Comparison of ENCODE assay signal across 14 cellular contexts in genomic region chr19:6479836-6480398, GRCh38. TPM values are rescaled to one million over a fixed set of nuclear protein-coding genes. Genes with fewer than 3 reads are reported as not detected.
DNase-seq lines count a peak whose midpoint lies in the region; ATAC-seq, FAIRE-seq and TF ChIP-seq lines count a peak whose summit lies in the region.
"Had no signal": no experiment of that assay in that cellular context is flagged by ENCODE, and none has a peak within 500 bp of the region (broad histone marks: within the 10 kb centered on the region; RNA-seq: fewer than 3 reads in every experiment).

No MANE protein-coding gene starts in this region.

- H3K36me3 ChIP-seq in DND-41 (ENCODE audit: insufficient read depth, low read length) = peaks cover 34% of the 10 kb centered on the region
- peaks cover 31% of the 10 kb centered on the region for H3K36me3 ChIP-seq in OCI-LY1 (ENCODE audit: insufficient read depth, low read length)
- H3K36me3 ChIP-seq in H1 (ENCODE audit: control insufficient read depth in 2 of 4, insufficient read depth in 4 of 4, low read length in 3 of 4) = no peaks in the 10 kb centered on the region
- H3K36me3 ChIP-seq in mammary epithelial cell (ENCODE audit: insufficient read depth, low read length) = no peaks in the 10 kb centered on the region
- H3K36me3 ChIP-seq: gastrocnemius medialis, thoracic aorta had no signal

- H2BK12ac ChIP-seq in H1 (ENCODE audit: low read depth, low read length) = peak overlapping the region; percentile 87; the same call in 1 of the 2 replicates

- H3K9me3 Mint-ChIP-seq in WTC11 = no peaks in the 10 kb centered on the region
- H3K9me3 Mint-ChIP-seq: mesothelial cell of epicardium had no signal

- peak overlapping the region; percentile 92 for H2BK15ac ChIP-seq in H1 (ENCODE audit: low read length)

- no peak overlapping the region for H4K91ac ChIP-seq in H1 (replicated peaks; ENCODE audit: insufficient read length, low read length)

- no peak overlapping the region for H3K23ac ChIP-seq in H1 (ENCODE audit: insufficient read length)

- TF ChIP-seq POLR2A in H1 (IDR thresholded peaks at IDR 0.05; ENCODE audit: control extremely low read depth in 1 of 2, low read depth in 2 of 2, low read length in 2 of 2) = no peak

- H3K9ac ChIP-seq in DND-41 (ENCODE audit: low read depth, low read length) (no peak overlapping the region), OCI-LY1 (ENCODE audit: low read length) (no peak overlapping the region), H1 (replicated peaks in 1 of 4; ENCODE audit: extremely low read depth in 1 of 4, low read depth in 3 of 4, low read length in 3 of 4) (no peak overlapping the region), mammary epithelial cell (ENCODE audit: insufficient read depth, low read length) (no peak overlapping the region)
- H3K9ac ChIP-seq: parathyroid adenoma had no signal

- H3K4me1 ChIP-seq in DND-41 (ENCODE audit: insufficient read depth, low read length) (peaks cover 28% of the 10 kb centered on the region), OCI-LY1 (ENCODE audit: insufficient read depth, low read length, severe bottlenecking) (peaks cover 26% of the 10 kb centered on the region), H1 (replicated peaks in 1 of 4; ENCODE audit: control insufficient read depth in 3 of 4, insufficient read depth in 4 of 4, low read length in 3 of 4) (peaks cover 0 to 12% (median 9%) of the 10 kb centered on the region in 4 experiments; a peak in 5 of 7 replicates), mammary epithelial cell (ENCODE audit: insufficient read depth, low read length) (peaks cover 15% of the 10 kb centered on the region)
- H3K4me1 ChIP-seq: gastrocnemius medialis, parathyroid adenoma had no signal

- peak overlapping the region; percentile 75 for H2BK20ac ChIP-seq in H1 (ENCODE audit: low read length)

- H3K27ac ChIP-seq in DND-41 (ENCODE audit: low read length) = peak overlapping the region; percentile 57
- peak overlapping the region; percentile 27 for H3K27ac ChIP-seq in OCI-LY1 (ENCODE audit: low read depth, low read length, poor library complexity, severe bottlenecking)
- no peak overlapping the region for H3K27ac ChIP-seq in H1 (ENCODE audit: low read depth, low read length)
- H3K27ac ChIP-seq in mammary epithelial cell (ENCODE audit: insufficient read depth, low read depth, low read length) = no peak overlapping the region
- H3K27ac ChIP-seq: gastrocnemius medialis, parathyroid adenoma, thoracic aorta had no signal

- FAIRE-seq in H1 (lab: Jason Lieb, UNC) = no peak

- DNase-seq in DND-41 (no peak), H1 (ENCODE audit: low read depth in 1 of 2, low spot score in 2 of 2) (no peak), WTC11 (ENCODE audit: low spot score) (no peak), mammary epithelial cell (no peak)
- DNase-seq: activated effector memory CD4-positive, alpha-beta T cell treated with anti-CD3 and anti-CD28 coated beads, Interleukin-2, amount 50 U/mL, for 16 hours; caudate nucleus; COR-L47; gastrocnemius medialis; GF-D8; NCI-H345 had no signal

- ATAC-seq in DND-41 (ENCODE audit: insufficient read depth, low read depth) = no peak
- no peak for ATAC-seq in WTC11
- ATAC-seq: gastrocnemius medialis had no signal

- H3K18ac ChIP-seq in H1 (ENCODE audit: extremely low read depth, low read length) = no peak overlapping the region

- POLR2A ChIA-PET in H1 (lab: Charles Lee; ENCODE audit: partially characterized antibody) (no interaction called here), WTC11 (lab: Charles Lee) (interaction anchor here (0.6 kb wide), 1 partner anchor 14 kb away, joined by 3 read pairs; no protein-coding TSS in a partner anchor)

- TF ChIP-seq RAD21 in H1 (IDR thresholded peaks at IDR 0.05 in 1 of 2, conservative IDR thresholded peaks at IDR 0.05 in 1 of 2; ENCODE audit: low read depth in 2 of 2, low read length in 2 of 2) = no peak

- H3K4me2 ChIP-seq in DND-41 (ENCODE audit: insufficient read depth, low read length) (peak overlapping the region; percentile 25; the same call in 1 of the 2 replicates), OCI-LY1 (ENCODE audit: low read length) (no peak overlapping the region), H1 (ENCODE audit: insufficient read depth in 1 of 2, low read depth in 2 of 2, low read length in 2 of 2) (no peak overlapping the region; a peak in 1 of 4 replicates), mammary epithelial cell (ENCODE audit: insufficient read depth, low read depth, low read length) (no peak overlapping the region)

- H2AK5ac ChIP-seq in H1 (ENCODE audit: low read depth, low read length) = peak overlapping the region; percentile 90; the same call in 1 of the 2 replicates

- no peaks in the 10 kb centered on the region for H4K20me1 ChIP-seq in DND-41 (ENCODE audit: insufficient read depth, low read length)
- no peaks in the 10 kb centered on the region for H4K20me1 ChIP-seq in OCI-LY1 (ENCODE audit: insufficient read depth, low read length)
- peaks cover 0 to 3% of the 10 kb centered on the region in 2 experiments for H4K20me1 ChIP-seq in H1 (replicated peaks in 1 of 2; ENCODE audit: control insufficient read depth in 1 of 2, insufficient read depth in 2 of 2, low read length in 2 of 2)
- no peaks in the 10 kb centered on the region for H4K20me1 ChIP-seq in mammary epithelial cell (ENCODE audit: insufficient read depth, low read length)

- 53% methylated on average over 7 of the region's 7 CpGs; no CpG with 5 or more reads in 1 of the 2 experiments for whole genome bisulfite sequencing in H1 (ENCODE audit: extremely low coverage in 1 of 2, insufficient coverage in 1 of 2, insufficient read length in 1 of 2, insufficient replicate concordance in 2 of 2, low coverage in 1 of 2, low lambda C conversion rate in 2 of 2, missing lambda C conversion rate in 1 of 2), 2 experiments
- 75% methylated on average over 3 of the region's 7 CpGs for WGBS in mammary epithelial cell (ENCODE audit: low coverage, missing lambda C conversion rate)

- no peaks in the 10 kb centered on the region for H3K9me2 ChIP-seq in OCI-LY1 (ENCODE audit: low read depth, low read length)

- dilution Hi-C loops in mammary epithelial cell (cut with HindIII; ENCODE audit: low sequenced_read_pairs) = no loop called here

- no peaks in the 10 kb centered on the region for H3K36me3 Mint-ChIP-seq in WTC11
- H3K36me3 Mint-ChIP-seq: mesothelial cell of epicardium had no signal

- H3K4me3 ChIP-seq in DND-41 (ENCODE audit: low read depth in 1 of 2, low read length in 2 of 2) = no peak overlapping the region
- H3K4me3 ChIP-seq in OCI-LY1 (ENCODE audit: low read depth, low read length, poor library complexity, severe bottlenecking) = no peak overlapping the region
- no peak overlapping the region for H3K4me3 ChIP-seq in H1 (ENCODE audit: extremely low read depth in 1 of 4, insufficient read depth in 2 of 4, low read depth in 3 of 4, low read length in 4 of 4)
- H3K4me3 ChIP-seq in mammary epithelial cell (replicated peaks in 1 of 3; ENCODE audit: insufficient read depth in 1 of 3, low read depth in 2 of 3, low read length in 3 of 3) = no peak overlapping the region
- H3K4me3 ChIP-seq: gastrocnemius medialis, thoracic aorta had no signal

- H3K4me3 Mint-ChIP-seq in WTC11 = no peak overlapping the region
- H3K4me3 Mint-ChIP-seq: mesothelial cell of epicardium had no signal

- H4K5ac ChIP-seq in H1 (ENCODE audit: insufficient read length, low read depth, low read length) = no peak overlapping the region

- H2AFZ ChIP-seq in DND-41 (ENCODE audit: low read depth, low read length) = no peak overlapping the region
- H2AFZ ChIP-seq in OCI-LY1 (ENCODE audit: low read length) = no peak overlapping the region
- no peak overlapping the region for H2AFZ ChIP-seq in H1 (ENCODE audit: low read length)
- no peak overlapping the region for H2AFZ ChIP-seq in mammary epithelial cell (ENCODE audit: low read depth, low read length)
- H2AFZ ChIP-seq: parathyroid adenoma had no signal

- H3K79me2 ChIP-seq in DND-41 (ENCODE audit: insufficient read depth, low read length) (peaks cover 20% of the 10 kb centered on the region), OCI-LY1 (ENCODE audit: insufficient read depth, low read length) (no peaks in the 10 kb centered on the region), H1 (ENCODE audit: control insufficient read depth in 1 of 2, insufficient read depth in 2 of 2, low read length in 2 of 2) (no peaks in the 10 kb centered on the region), mammary epithelial cell (ENCODE audit: insufficient read depth, low read length) (no peaks in the 10 kb centered on the region)
- H3K79me2 ChIP-seq: parathyroid adenoma had no signal

- H3K9me3 ChIP-seq in DND-41 (ENCODE audit: insufficient read depth, low read length, severe bottlenecking) (no peaks in the 10 kb centered on the region), OCI-LY1 (ENCODE audit: low read length) (no peaks in the 10 kb centered on the region), H1 (ENCODE audit: insufficient read depth in 2 of 2, low read depth in 1 of 2, low read length in 1 of 2) (no peaks in the 10 kb centered on the region), mammary epithelial cell (replicated peaks; ENCODE audit: insufficient read depth, low read length) (no peaks in the 10 kb centered on the region)
- H3K9me3 ChIP-seq: gastrocnemius medialis, thoracic aorta had no signal

- H3K27me3 Mint-ChIP-seq in WTC11 (ENCODE audit: low read depth) = peaks cover 14% of the 10 kb centered on the region

- in situ Hi-C loops in mammary epithelial cell (cut with MboI; ENCODE audit: low sequenced_read_pairs in 2 of 2) = no loop called here

- no peaks in the 10 kb centered on the region for H3K79me1 ChIP-seq in H1 (ENCODE audit: low read depth, low read length)

- no peak overlapping the region for H3K56ac ChIP-seq in H1 (replicated peaks; ENCODE audit: insufficient read length, low read depth, low read length)

- peaks cover 15% of the 10 kb centered on the region for H3K4me1 Mint-ChIP-seq in WTC11
- H3K4me1 Mint-ChIP-seq: mesothelial cell of epicardium had no signal

- no peak overlapping the region for H3K4ac ChIP-seq in H1 (replicated peaks; ENCODE audit: insufficient read length, low read depth, low read length)

- peaks cover 16% of the 10 kb centered on the region for H3K23me2 ChIP-seq in H1 (ENCODE audit: low read depth, low read length)

- H3K27me3 ChIP-seq in DND-41 (ENCODE audit: insufficient read depth, low read length, poor library complexity) = no peaks in the 10 kb centered on the region
- H3K27me3 ChIP-seq in OCI-LY1 (ENCODE audit: insufficient read depth, low read length) = no peaks in the 10 kb centered on the region
- H3K27me3 ChIP-seq in H1 (replicated peaks in 1 of 4; ENCODE audit: control insufficient read depth in 3 of 4, extremely low read depth in 1 of 4, insufficient read depth in 3 of 4, low read length in 3 of 4) = peaks cover 0 to 10% (median 6%) of the 10 kb centered on the region in 4 experiments; a peak in 5 of 7 replicates
- H3K27me3 ChIP-seq in mammary epithelial cell (ENCODE audit: insufficient read depth, low read length) = no peaks in the 10 kb centered on the region

- H3K14ac ChIP-seq in H1 (ENCODE audit: insufficient read length) = no peak overlapping the region

- no peaks in the 10 kb centered on the region for H3F3A ChIP-seq in OCI-LY1 (ENCODE audit: insufficient read depth, low read length)

- CTCF ChIA-PET in H1 (lab: Charles Lee; ENCODE audit: partially characterized antibody) = interaction anchor here (0.6 to 3.8 kb wide), 5 partner anchors 12 to 290 kb away, joined by 3 to 30 read pairs (median 7); partner anchors contain the start of genes CRB3 and TUBB4A
- CTCF ChIA-PET in WTC11 (lab: Charles Lee) = no interaction called here
- CTCF ChIA-PET in mammary epithelial cell (lab: Charles Lee; ENCODE audit: low non-redundant PET) = no interaction called here

- H4K8ac ChIP-seq in H1 (ENCODE audit: extremely low read depth, insufficient read depth, low read length) = no peak overlapping the region

- no TSS peak for BruUV-seq in mammary epithelial cell (replicated peaks; lab: Mats Ljungman, UMichigan)

- peak overlapping the region; percentile 24; the same call in 1 of the 2 replicates for H2BK5ac ChIP-seq in H1 (ENCODE audit: low read depth, low read length)

- intact Hi-C loops in mammary epithelial cell (cut with micrococcal nuclease) = no loop called here

- H3K27ac Mint-ChIP-seq in WTC11 = no peak overlapping the region
- H3K27ac Mint-ChIP-seq: mesothelial cell of epicardium had no signal

- no peak for TF ChIP-seq EP300 in H1 (IDR thresholded peaks at IDR 0.05; ENCODE audit: borderline replicate concordance in 1 of 2, low read depth in 2 of 2, low read length in 2 of 2)

- TF ChIP-seq CTCF in DND-41 (IDR thresholded peaks at IDR 0.05; ENCODE audit: borderline replicate concordance, extremely low read depth, low read length, poor library complexity, severe bottlenecking) = no peak
- no peak for TF ChIP-seq CTCF in OCI-LY1 (IDR thresholded peaks at IDR 0.05; ENCODE audit: low read length)
- no peak for TF ChIP-seq CTCF in H1 (IDR thresholded peaks at IDR 0.05; ENCODE audit: control extremely low read depth in 1 of 3, insufficient read depth in 1 of 3, low read depth in 1 of 3, low read length in 3 of 3)
- no peak for TF ChIP-seq CTCF in WTC11 (IDR thresholded peaks at IDR 0.05)
- no peak for TF ChIP-seq CTCF in mammary epithelial cell (conservative IDR thresholded peaks at IDR 0.05 in 1 of 2, IDR thresholded peaks at IDR 0.05 in 1 of 2; ENCODE audit: extremely low read depth in 1 of 2, insufficient read depth in 1 of 2, low read depth in 1 of 2, low read length in 2 of 2)

- H2BK120ac ChIP-seq in H1 (replicated peaks; ENCODE audit: low read depth, low read length) = no peak overlapping the region

RNA-seq across cellular contexts. Expression of gene DENND1C, which starts 1.7 kb away (rescaled TPM):
- 3.7 and 4.0 TPM in 2 replicates for total RNA-seq in H1 (2021; fragmentation: NEBNext Ultra II Directional; extraction: Animal tissue kit (Norgen Biotek cat#: 25700))
- polyA plus RNA-seq in H1 (2011; rRNA removed) (3.6 and 3.9 TPM in 2 replicates), mammary epithelial cell (0.26 TPM)
- 2.6 TPM for polyA plus RNA-seq in H1 (2011; cell fraction: cytosol; rRNA removed)
- 3.6 TPM for polyA plus RNA-seq in H1 (2011; cell fraction: nucleus; rRNA removed)
- 19.7 to 29.2 TPM (median 22.4 TPM) in 4 replicates for polyA plus RNA-seq in H1 (2012, experiment 1 of 2)
- 15.8 TPM for polyA plus RNA-seq in H1 (2012, experiment 2 of 2)
- polyA plus RNA-seq in H1 (2013, experiment 1 of 2) = 5.4 TPM
- polyA plus RNA-seq in H1 (2013, experiment 2 of 2) = 5.5 TPM
- polyA minus RNA-seq in H1 (2011; rRNA and poly(A)+ RNA removed) = 0.91 and 1.1 TPM in 2 replicates
- polyA minus RNA-seq in H1 (2011; cell fraction: cytosol; rRNA and poly(A)+ RNA removed) = 1.8 TPM
- 1.6 TPM for polyA minus RNA-seq in H1 (2011; cell fraction: nucleus; rRNA and poly(A)+ RNA removed)
- total RNA-seq in WTC11 (2021) (4.3 to 6.3 TPM (median 6.1 TPM) in 3 replicates), mammary epithelial cell (under 1 TPM in 1 of 2 donors, not detected in 1; 0.33 TPM)
- polyA minus RNA-seq in mammary epithelial cell = not detected

RNA-seq across cellular contexts. Expression of gene CRB3, which starts 15.8 kb away (rescaled TPM):
- 21.1 and 24.6 TPM in 2 replicates for total RNA-seq in H1 (2021; fragmentation: NEBNext Ultra II Directional; extraction: Animal tissue kit (Norgen Biotek cat#: 25700))
- 24.6 and 33.7 TPM in 2 replicates for polyA plus RNA-seq in H1 (2011; rRNA removed)
- polyA plus RNA-seq in H1 (2011; cell fraction: cytosol; rRNA removed) = 19.3 TPM
- 16.0 TPM for polyA plus RNA-seq in H1 (2011; cell fraction: nucleus; rRNA removed)
- 12.4 to 17.6 TPM (median 16.4 TPM) in 4 replicates for polyA plus RNA-seq in H1 (2012, experiment 1 of 2)
- polyA plus RNA-seq in H1 (2012, experiment 2 of 2) = 18.0 TPM
- polyA plus RNA-seq in H1 (2013, experiment 1 of 2) = 17.0 TPM
- polyA plus RNA-seq in H1 (2013, experiment 2 of 2) = 19.9 TPM
- polyA minus RNA-seq in H1 (2011; rRNA and poly(A)+ RNA removed) = 6.2 and 6.6 TPM in 2 replicates
- 14.1 TPM for polyA minus RNA-seq in H1 (2011; cell fraction: cytosol; rRNA and poly(A)+ RNA removed)
- polyA minus RNA-seq in H1 (2011; cell fraction: nucleus; rRNA and poly(A)+ RNA removed) = 9.0 TPM
- 29.9 to 36.5 TPM (median 32.2 TPM) in 3 replicates for total RNA-seq in WTC11 (2021)
- total RNA-seq in mammary epithelial cell = 10 to 100 TPM; 18.3 to 23.6 TPM
- polyA plus RNA-seq in mammary epithelial cell = 7.6 TPM
- polyA minus RNA-seq in mammary epithelial cell = 11.5 TPM

RNA-seq across cellular contexts. Expression of gene SLC25A23, which starts 20.3 kb away (rescaled TPM):
- 48.1 and 54.0 TPM in 2 replicates for total RNA-seq in H1 (2021; fragmentation: NEBNext Ultra II Directional; extraction: Animal tissue kit (Norgen Biotek cat#: 25700))
- polyA plus RNA-seq in H1 (2011; rRNA removed) (18.0 and 31.5 TPM in 2 replicates), mammary epithelial cell (8.5 TPM)
- 18.1 TPM for polyA plus RNA-seq in H1 (2011; cell fraction: cytosol; rRNA removed)
- 23.6 TPM for polyA plus RNA-seq in H1 (2011; cell fraction: nucleus; rRNA removed)
- 45.9 to 52.0 TPM (median 51.1 TPM) in 4 replicates for polyA plus RNA-seq in H1 (2012, experiment 1 of 2)
- polyA plus RNA-seq in H1 (2012, experiment 2 of 2) = 52.2 TPM
- polyA plus RNA-seq in H1 (2013, experiment 1 of 2) = 55.6 TPM
- 57.5 TPM for polyA plus RNA-seq in H1 (2013, experiment 2 of 2)
- 11.9 and 19.4 TPM in 2 replicates for polyA minus RNA-seq in H1 (2011; rRNA and poly(A)+ RNA removed)
- polyA minus RNA-seq in H1 (2011; cell fraction: cytosol; rRNA and poly(A)+ RNA removed) = 33.5 TPM
- polyA minus RNA-seq in H1 (2011; cell fraction: nucleus; rRNA and poly(A)+ RNA removed) = 17.9 TPM
- total RNA-seq in WTC11 (2021) (63.6 to 69.1 TPM (median 63.7 TPM) in 3 replicates), mammary epithelial cell (10 to 100 TPM; 21.5 to 31.8 TPM)
- polyA minus RNA-seq in mammary epithelial cell = 40.3 TPM

RNA-seq across cellular contexts. Expression of gene TUBB4A, which starts 22.2 kb away (rescaled TPM):
- 21.2 and 30.4 TPM in 2 replicates for total RNA-seq in H1 (2021; fragmentation: NEBNext Ultra II Directional; extraction: Animal tissue kit (Norgen Biotek cat#: 25700))
- 16.8 and 29.9 TPM in 2 replicates for polyA plus RNA-seq in H1 (2011; rRNA removed)
- 10.4 TPM for polyA plus RNA-seq in H1 (2011; cell fraction: cytosol; rRNA removed)
- polyA plus RNA-seq in H1 (2011; cell fraction: nucleus; rRNA removed) = 13.4 TPM
- polyA plus RNA-seq in H1 (2012, experiment 1 of 2) = 29.0 to 42.9 TPM (median 38.1 TPM) in 4 replicates
- polyA plus RNA-seq in H1 (2012, experiment 2 of 2) = 36.9 TPM
- polyA plus RNA-seq in H1 (2013, experiment 1 of 2) = 33.7 TPM
- 32.7 TPM for polyA plus RNA-seq in H1 (2013, experiment 2 of 2)
- 8.9 and 21.0 TPM in 2 replicates for polyA minus RNA-seq in H1 (2011; rRNA and poly(A)+ RNA removed)
- polyA minus RNA-seq in H1 (2011; cell fraction: cytosol; rRNA and poly(A)+ RNA removed) = 63.5 TPM
- polyA minus RNA-seq in H1 (2011; cell fraction: nucleus; rRNA and poly(A)+ RNA removed) = 20.5 TPM
- 18.5 to 33.1 TPM (median 30.2 TPM) in 3 replicates for total RNA-seq in WTC11 (2021)
- not detected for total RNA-seq in mammary epithelial cell
- polyA plus RNA-seq in mammary epithelial cell = 0.09 TPM
- polyA minus RNA-seq in mammary epithelial cell = not detected
- total RNA-seq: thoracic aorta had no signal

RNA-seq across cellular contexts. Expression of gene SLC25A41, which starts 46.4 kb away (rescaled TPM):
- total RNA-seq in H1 (2021; fragmentation: NEBNext Ultra II Directional; extraction: Animal tissue kit (Norgen Biotek cat#: 25700)) = 0.77 TPM in 1 of 2 replicates, not detected in the other
- polyA plus RNA-seq in H1 (2011; rRNA removed) (0.50 and 0.72 TPM in 2 replicates), mammary epithelial cell (0.06 TPM)
- 0.97 TPM for polyA plus RNA-seq in H1 (2011; cell fraction: cytosol; rRNA removed)
- polyA plus RNA-seq in H1 (2011; cell fraction: nucleus; rRNA removed) = 2.2 TPM
- 0.55 to 1.2 TPM (median 0.88 TPM) in 4 replicates for polyA plus RNA-seq in H1 (2012, experiment 1 of 2)
- 0.83 TPM for polyA plus RNA-seq in H1 (2012, experiment 2 of 2)
- 0.22 TPM for polyA plus RNA-seq in H1 (2013, experiment 1 of 2)
- 0.22 TPM for polyA plus RNA-seq in H1 (2013, experiment 2 of 2)
- polyA minus RNA-seq in H1 (2011; rRNA and poly(A)+ RNA removed) = 0.38 TPM in 1 of 2 replicates, not detected in the other
- not detected for polyA minus RNA-seq in H1 (2011; cell fraction: cytosol; rRNA and poly(A)+ RNA removed)
- not detected for polyA minus RNA-seq in H1 (2011; cell fraction: nucleus; rRNA and poly(A)+ RNA removed)
- total RNA-seq in WTC11 (2021) (0.18 to 0.35 TPM (median 0.21 TPM) in 3 replicates), mammary epithelial cell (not detected)
- not detected for polyA minus RNA-seq in mammary epithelial cell

Comparison
In these comparisons a context has a peak if more than half of its experiments do, and no peak if none do; other contexts are left out.
1. H3K27ac ChIP-seq: peak in DND-41 (single experiment) and OCI-LY1 (single experiment); none in H1 (single experiment) and mammary epithelial cell (single experiment).